Comparison of ENCODE assay signal across 20 cellular contexts in genomic region chr16:50555892-50556673, GRCh38. TPM values are rescaled to one million over a fixed set of nuclear protein-coding genes. Genes with fewer than 3 reads are reported as not detected.
DNase-seq lines count a peak whose midpoint lies in the region; ATAC-seq, FAIRE-seq and TF ChIP-seq lines count a peak whose summit lies in the region.
"Had no signal": no experiment of that assay in that cellular context is flagged by ENCODE, and none has a peak within 500 bp of the region (broad histone marks: within the 10 kb centered on the region; RNA-seq: fewer than 3 reads in every experiment).

No MANE protein-coding gene starts in this region.

- H3K27ac ChIP-seq in HepG2 (ENCODE audit: extremely low read length, insufficient read depth, low read length) (peak overlapping the region; percentile 5), right lobe of liver (no peak overlapping the region), lower lobe of right lung (peak overlapping the region; percentile 6), stomach (peak overlapping the region in 3 of 5 donors; percentile 8 to 52 (median 32))
- H3K27ac ChIP-seq: BLaER1 had no signal

- H3K27me3 ChIP-seq in HepG2 (ENCODE audit: control insufficient read depth in 1 of 2, insufficient read depth in 2 of 2, low read length in 2 of 2) (no peaks in the 10 kb centered on the region), right lobe of liver (no peaks in the 10 kb centered on the region), lower lobe of right lung (ENCODE audit: low read depth) (no peaks in the 10 kb centered on the region), stomach (no peaks in the 10 kb centered on the region)

- in situ Hi-C loops in HepG2 (cut with HindIII; ENCODE audit: extremely low pct_ligation_motif_present, low pct_unique_long_range_greater_than_20kb) = no loop called here

- peak overlapping the region; percentile 37; the same call in 1 of the 2 replicates for H3K4me2 ChIP-seq in HepG2 (ENCODE audit: low read depth, low read length)
- H3K4me2 ChIP-seq: BLaER1 had no signal

- H3K9ac ChIP-seq in HepG2 (ENCODE audit: insufficient read depth, low read depth, low read length) = no peak overlapping the region
- H3K9ac ChIP-seq: BLaER1 had no signal

- no peaks in the 10 kb centered on the region for H3K9me3 ChIP-seq in HepG2 (ENCODE audit: low read length)
- no peaks in the 10 kb centered on the region for H3K9me3 ChIP-seq in right lobe of liver
- H3K9me3 ChIP-seq in lower lobe of right lung = no peaks in the 10 kb centered on the region
- peaks cover 0 to 2% (median 0%) of the 10 kb centered on the region in 4 donors for H3K9me3 ChIP-seq in stomach

- H3K36me3 ChIP-seq in HepG2 (replicated peaks in 1 of 2; ENCODE audit: control insufficient read depth in 1 of 2, insufficient read depth in 2 of 2, low read length in 2 of 2) (peaks cover 56 to 90% of the 10 kb centered on the region in 2 experiments), right lobe of liver (no peaks in the 10 kb centered on the region), lower lobe of right lung (peaks cover 3% of the 10 kb centered on the region), stomach (peaks cover 0 to 36% (median 2%) of the 10 kb centered on the region in 4 donors)
- H3K36me3 ChIP-seq: BLaER1 had no signal

- FAIRE-seq in HepG2 (lab: Jason Lieb, UNC) (no peak), RCC 7860 (lab: Jason Lieb, UNC) (no peak)
- FAIRE-seq: A204.1, K562 had no signal

- POLR2A ChIA-PET in HepG2 (lab: Yijun Ruan, JAX) = interaction anchor here (0.6 to 2.0 kb wide), 6 partner anchors 8 to 182 kb away, joined by 3 to 5 read pairs (median 4); no protein-coding TSS in a partner anchor

- TF ChIP-seq CTCF in HepG2 (CRISPR knock-in tag; IDR thresholded peaks at IDR 0.05) (no peak), right lobe of liver (IDR thresholded peaks at IDR 0.05) (no peak), lower lobe of right lung (IDR thresholded peaks at IDR 0.05) (no peak), stomach (IDR thresholded peaks at IDR 0.05) (no peak)

- no TSS peak for BruUV-seq in HepG2 (replicated peaks; lab: Mats Ljungman, UMichigan)

- peaks cover 99% of the 10 kb centered on the region for H4K20me1 ChIP-seq in HepG2 (ENCODE audit: insufficient read depth, low read length)
- H4K20me1 ChIP-seq: BLaER1 had no signal

- CTCF ChIA-PET in HepG2 (lab: Yijun Ruan, JAX; ENCODE audit: low intra/inter-chr PET ratio, low total read pairs) = no interaction called here

- TF ChIP-seq RAD21 in HepG2 (CRISPR knock-in tag; IDR thresholded peaks at IDR 0.05) = no peak

- intact Hi-C loops in HepG2 (cut with micrococcal nuclease; ENCODE audit: unreplicated experiment) (no loop called here), right lobe of liver (cut with DNase I) (no loop called here), lower lobe of right lung (cut with DNase I) (no loop called here), stomach (cut with DNase I; ENCODE audit: low total_unique reads) (no loop called here)

- DNase-seq in HepG2 (ENCODE audit: low spot score) (no peak), right lobe of liver (no peak), lower lobe of right lung (no peak), stomach (no peak), NAMALWA (ENCODE audit: low spot score) (no peak), RCC 7860 (ENCODE audit: low spot score) (no peak), NOMO-1 (lab: John Stamatoyannopoulos, UW; ENCODE audit: unreplicated experiment in 2 of 2) (no peak)
- DNase-seq: CD8-positive, alpha-beta T cell; DMS79 treated with DMSO at 0.1 percent for 48 hours; HCEC 1CT; NCI-H1417 treated with DMSO at 0.1 percent for 48 hours; NCI-H1930; NCI-H2171; NCI-H446 treated with DMSO at 0.1 percent for 48 hours; NCI-H774 had no signal

- ATAC-seq in HepG2 (peak; percentile 5), right lobe of liver (no peak), lower lobe of right lung (no peak), GM18907 (IDR thresholded peaks at IDR 0.05; ENCODE audit: unreplicated experiment) (no peak)
- ATAC-seq: CD8-positive, alpha-beta T cell; K562 had no signal

- no peak overlapping the region for H2AFZ ChIP-seq in HepG2 (ENCODE audit: low read length)

- H3K4me1 ChIP-seq in HepG2 (ENCODE audit: insufficient read depth, low read length) (peaks cover 100% of the 10 kb centered on the region), right lobe of liver (no peaks in the 10 kb centered on the region), lower lobe of right lung (no peaks in the 10 kb centered on the region), stomach (peaks cover 0 to 15% (median 3%) of the 10 kb centered on the region in 4 donors)
- H3K4me1 ChIP-seq: BLaER1 had no signal

- TF ChIP-seq EP300 in HepG2 (IDR thresholded peaks at IDR 0.05; ENCODE audit: low read depth in 2 of 2, low read length in 2 of 2) (no peak), HepG2 (CRISPR knock-in tag; IDR thresholded peaks at IDR 0.05; ENCODE audit: borderline replicate concordance) (no peak), stomach (IDR thresholded peaks at IDR 0.05) (no peak)

- H3K79me2 ChIP-seq in HepG2 (ENCODE audit: insufficient read depth, low read length) = peaks cover 98% of the 10 kb centered on the region

- H3K4me3 ChIP-seq in HepG2 (replicated peaks in 1 of 3; ENCODE audit: insufficient read depth in 1 of 3, low read depth in 2 of 3, low read length in 3 of 3) = peak overlapping the region in 2 of 3 experiments; percentile 5 to 31; a peak in 2 of 6 replicates
- H3K4me3 ChIP-seq in right lobe of liver = no peak overlapping the region
- no peak overlapping the region for H3K4me3 ChIP-seq in lower lobe of right lung
- H3K4me3 ChIP-seq in stomach = no peak overlapping the region
- H3K4me3 ChIP-seq: BLaER1, K562 had no signal

- WGBS in HepG2 (ENCODE audit: low lambda C conversion rate) = 96% methylated on average over 20 of the region's 21 CpGs
- WGBS in right lobe of liver (ENCODE audit: insufficient coverage, low coverage, low lambda C conversion rate, missing lambda C conversion rate) = 87% methylated on average over 10 of the region's 21 CpGs
- 75 to 86% (median 79%) methylated on average over 21 of the region's 21 CpGs for WGBS in stomach, 5 donors

- TF ChIP-seq POLR2A in HepG2 (IDR thresholded peaks at IDR 0.05; ENCODE audit: insufficient read depth in 1 of 2, low read depth in 2 of 2, low read length in 2 of 2) (peak; percentile 18 to 31; a peak in 3 of 4 replicates), right lobe of liver (IDR thresholded peaks at IDR 0.05) (no peak), stomach (IDR thresholded peaks at IDR 0.05) (no peak)

TF ChIP-seq in HepG2, 621 proteins besides CTCF, POLR2A, EP300 and RAD21 (continues in another document):
- 0 out of 2 replicates have a peak, but pooled peaks have one; percentile 35 for TF ChIP-seq HNF1B (CRISPR knock-in tag; IDR thresholded peaks at IDR 0.05)
- TF ChIP-seq XRCC5 (optimal IDR thresholded peaks at IDR 0.05; ENCODE audit: low read length) = peak; percentile 23
- 0 out of 2 replicates have a peak, but pooled peaks have one; percentile 72 for TF ChIP-seq ZNF598 (CRISPR knock-in tag; IDR thresholded peaks at IDR 0.05; ENCODE audit: borderline replicate concordance)
- no peak for TF ChIP-seq ZNF883 (CRISPR knock-in tag; IDR thresholded peaks at IDR 0.05; ENCODE audit: not compliant biosample characterization)
- 0 out of 2 replicates have a peak, but pooled peaks have one; percentile 13 for TF ChIP-seq NR2F2 (IDR thresholded peaks at IDR 0.05; ENCODE audit: borderline replicate concordance, low read depth)

RNA-seq across cellular contexts. Expression of gene NKD1, which starts 7.9 kb away (rescaled TPM):
- total RNA-seq in HepG2 (2016; rRNA removed; fragmentation: Illumina TruSeq; extraction: Trizol) = 59.0 and 70.4 TPM in 2 replicates
- 19.9 and 25.5 TPM in 2 replicates for total RNA-seq in HepG2 (2016; cell fraction: cytosol; rRNA removed; fragmentation: Illumina TruSeq; extraction: Trizol; ENCODE audit: low read depth)
- total RNA-seq in HepG2 (2016; cell fraction: insoluble cytoplasmic fraction; rRNA removed; fragmentation: Illumina TruSeq; extraction: Trizol) = 50.0 and 70.7 TPM in 2 replicates
- 136 and 148 TPM in 2 replicates for total RNA-seq in HepG2 (2016; cell fraction: membrane; rRNA removed; fragmentation: Illumina TruSeq; extraction: Trizol)
- 61.9 and 70.6 TPM in 2 replicates for total RNA-seq in HepG2 (2016; cell fraction: nucleus; rRNA removed; fragmentation: Illumina TruSeq; extraction: Trizol)
- polyA plus RNA-seq in HepG2 (2011; rRNA removed) = 86.1 and 121 TPM in 2 replicates
- polyA plus RNA-seq in HepG2 (2011; cell fraction: cytosol; rRNA removed) = 22.3 and 49.7 TPM in 2 replicates
- 150 and 275 TPM in 2 replicates for polyA plus RNA-seq in HepG2 (2011; cell fraction: nucleus; rRNA removed)
- polyA plus RNA-seq in HepG2 (2012) = 58.7 and 76.3 TPM in 2 replicates
- polyA plus RNA-seq in HepG2 (2016; cell fraction: cytosol; fragmentation: Illumina TruSeq; extraction: Trizol; ENCODE audit: low read depth) = 106 and 127 TPM in 2 replicates
- 95.8 and 124 TPM in 2 replicates for polyA plus RNA-seq in HepG2 (2016; cell fraction: insoluble cytoplasmic fraction; fragmentation: Illumina TruSeq; extraction: Trizol; ENCODE audit: low read depth)
- 156 and 170 TPM in 2 replicates for polyA plus RNA-seq in HepG2 (2016; cell fraction: membrane; fragmentation: Illumina TruSeq; extraction: Trizol; ENCODE audit: low read depth)
- 155 and 169 TPM in 2 replicates for polyA plus RNA-seq in HepG2 (2016; cell fraction: nucleus; fragmentation: Illumina TruSeq; extraction: Trizol; ENCODE audit: insufficient read depth, low read depth)
- polyA minus RNA-seq in HepG2 (2011; rRNA and poly(A)+ RNA removed; ENCODE audit: low replicate concordance) = 0.02 and 110 TPM in 2 replicates
- 14.3 and 28.8 TPM in 2 replicates for polyA minus RNA-seq in HepG2 (2011; cell fraction: cytosol; rRNA and poly(A)+ RNA removed)
- polyA minus RNA-seq in HepG2 (2011; cell fraction: nucleus; rRNA and poly(A)+ RNA removed) = 43.1 and 57.6 TPM in 2 replicates
- 1 to 10 TPM in 5 of 6 experiments, under 1 TPM in 1; 0.69 to 2.6 (median 2.1) TPM for total RNA-seq in right lobe of liver
- 30.7 TPM for total RNA-seq in lower lobe of right lung
- total RNA-seq in stomach = 100 to 1,000 TPM in 1 of 5 donors, 1 to 10 TPM in 4; 1.2 to 284 (median 6.4) TPM
- 1 to 10 TPM in 2 of 3 donors, under 1 TPM in 1; 0.44 to 2.0 (median 1.5) TPM for polyA plus RNA-seq in stomach
- total RNA-seq: G401 had no signal

Comparison
In these comparisons a context has a peak if more than half of its experiments do, and no peak if none do; other contexts are left out.
1. H3K27ac ChIP-seq: peak in HepG2 (single experiment), lower lobe of right lung (single experiment) and stomach (3 of 5); none in right lobe of liver (0 of 3).
2. H3K4me3 ChIP-seq: peak in HepG2 (2 of 3); none in right lobe of liver (0 of 3), lower lobe of right lung (single experiment) and stomach (0 of 4).
3. POLR2A ChIP-seq: peak in HepG2 (2 of 2); none in right lobe of liver (single experiment) and stomach (0 of 4).